ENCODE assay signal across 20 cellular contexts in the genomic region with DNA sequence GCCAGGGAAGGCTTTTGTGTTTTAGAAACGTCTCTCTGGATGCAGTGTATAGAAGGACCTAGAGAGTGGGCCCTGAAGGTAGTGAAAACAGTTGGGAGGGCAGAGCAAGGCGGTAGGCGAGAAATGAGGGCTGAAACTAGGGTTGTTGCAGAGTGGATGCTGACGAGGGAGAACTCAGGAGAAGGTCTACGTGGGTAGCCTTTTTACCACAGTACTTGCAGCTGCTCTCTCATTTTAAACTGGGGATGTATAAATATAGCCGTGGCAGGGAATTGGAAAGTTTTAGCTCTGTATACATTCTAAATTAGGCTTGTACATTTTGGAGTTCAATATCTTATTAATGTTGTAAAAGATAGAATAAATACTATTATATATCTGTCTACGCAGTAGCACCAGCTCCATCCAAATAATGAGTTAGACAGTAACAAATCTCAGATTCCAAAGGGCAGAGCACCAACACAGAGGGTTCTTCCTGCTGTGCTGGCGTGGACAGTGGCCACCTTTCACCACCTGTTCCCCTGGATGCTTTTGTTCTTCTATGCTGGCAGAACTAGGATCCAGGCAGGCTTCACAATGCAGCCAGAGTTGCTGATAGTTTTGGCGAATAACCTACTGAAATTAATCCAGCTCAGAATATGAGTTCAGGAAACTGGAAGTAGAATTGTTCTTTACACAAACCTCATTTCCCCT.
"Had no signal": no experiment of that assay in that cellular context is flagged by ENCODE, and none has a peak within 500 bp of the region (broad histone marks: within the 10 kb centered on the region; RNA-seq: fewer than 3 reads in every experiment).

No MANE protein-coding gene starts in this region.

- H3K27ac ChIP-seq: psoas muscle, right lobe of liver, stomach, thoracic aorta, upper lobe of right lung had no signal

- H3K4me1 ChIP-seq: psoas muscle, right lobe of liver, stomach, upper lobe of right lung had no signal

- H3K4me2 ChIP-seq: smooth muscle cell had no signal

- H3K27ac Mint-ChIP-seq: activated CD4-positive, alpha-beta T cell treated with anti-CD3 and anti-CD28 coated beads, Interleukin-2, amount 10 ng/mL, durations not matched to agents 24 days and 14 days; activated CD8-positive, alpha-beta T cell treated with anti-CD3 and anti-CD28 coated beads for 36 hours; activated naive CD4-positive, alpha-beta T cell treated with anti-CD3 and anti-CD28 coated beads, Interleukin-2, amount 10 ng/mL, durations not matched to agents 7 days and 5 days; activated naive CD8-positive, alpha-beta T cell treated with anti-CD3 and anti-CD28 coated beads, Interleukin-2, amount 50 U/mL, for 24 hours; effector memory CD8-positive, alpha-beta T cell; natural killer cell treated with Interleukin-12 subunit alpha and Interleukin-12 subunit beta and Interleukin-15 and Interleukin-18, amount 100 ng/mL, for 72 hours; T-cell had no signal

- H3K36me3 ChIP-seq: right lobe of liver, stomach, thoracic aorta, upper lobe of right lung had no signal

- H3K9me3 ChIP-seq: psoas muscle, right lobe of liver, stomach, thoracic aorta, upper lobe of right lung had no signal

- ATAC-seq: activated CD8-positive, alpha-beta T cell treated with anti-CD3 and anti-CD28 coated beads for 36 hours; activated naive CD8-positive, alpha-beta T cell treated with anti-CD3 and anti-CD28 coated beads, Interleukin-2, amount 50 U/mL, for 24 hours; activated T-cell treated with anti-CD3 and anti-CD28 coated beads, Interleukin-2, amount 50 U/mL, for 4 hours; effector memory CD8-positive, alpha-beta T cell; natural killer cell treated with Interleukin-12 subunit alpha and Interleukin-12 subunit beta and Interleukin-15 and Interleukin-18, amount 100 ng/mL, for 72 hours; psoas muscle; right lobe of liver; T-cell; upper lobe of right lung had no signal

- H3K27me3 Mint-ChIP-seq: activated naive CD8-positive, alpha-beta T cell treated with anti-CD3 and anti-CD28 coated beads, Interleukin-2, amount 50 U/mL, for 24 hours had no signal

- H3K27me3 ChIP-seq: right lobe of liver, upper lobe of right lung had no signal

- H3K36me3 Mint-ChIP-seq: activated naive CD4-positive, alpha-beta T cell treated with anti-CD3 and anti-CD28 coated beads, Interleukin-2, amount 10 ng/mL, durations not matched to agents 7 days and 5 days; natural killer cell treated with Interleukin-12 subunit alpha and Interleukin-12 subunit beta and Interleukin-15 and Interleukin-18, amount 100 ng/mL, for 72 hours; T-cell had no signal

- DNase-seq: activated CD4-positive, alpha-beta T cell treated with anti-CD3 and anti-CD28 coated beads, Interleukin-2, amount 10 ng/mL, durations not matched to agents 24 days and 14 days; activated CD8-positive, alpha-beta T cell treated with anti-CD3 and anti-CD28 coated beads for 36 hours; activated naive CD4-positive, alpha-beta T cell treated with anti-CD3 and anti-CD28 coated beads, Interleukin-2, amount 10 ng/mL, durations not matched to agents 7 days and 5 days; activated naive CD8-positive, alpha-beta T cell treated with anti-CD3 and anti-CD28 coated beads, Interleukin-2, amount 50 U/mL, for 24 hours; activated T-cell treated with anti-CD3 and anti-CD28 coated beads, Interleukin-2, amount 50 U/mL, for 4 hours; aorta; dermis blood vessel endothelial cell; effector memory CD8-positive, alpha-beta T cell; mesendoderm; psoas muscle; right lobe of liver; stimulated activated CD4-positive, alpha-beta T cell treated with anti-CD3 and anti-CD28 coated beads, Interleukin-4, amount 100 ng/mL, for 1 hour; stomach; T-cell; T-helper 9 cell; upper lobe of right lung had no signal

- H3K4me3 ChIP-seq: psoas muscle, right lobe of liver, smooth muscle cell, stomach, thoracic aorta, upper lobe of right lung had no signal

- H3K4me3 Mint-ChIP-seq: activated CD4-positive, alpha-beta T cell treated with anti-CD3 and anti-CD28 coated beads, Interleukin-2, amount 10 ng/mL, durations not matched to agents 24 days and 14 days; activated CD8-positive, alpha-beta T cell treated with anti-CD3 and anti-CD28 coated beads for 36 hours; activated naive CD4-positive, alpha-beta T cell treated with anti-CD3 and anti-CD28 coated beads, Interleukin-2, amount 10 ng/mL, durations not matched to agents 7 days and 5 days; activated naive CD8-positive, alpha-beta T cell treated with anti-CD3 and anti-CD28 coated beads, Interleukin-2, amount 50 U/mL, for 24 hours; activated T-cell treated with anti-CD3 and anti-CD28 coated beads, Interleukin-2, amount 50 U/mL, for 4 hours; central memory CD8-positive, alpha-beta T cell; effector memory CD8-positive, alpha-beta T cell; natural killer cell treated with Interleukin-12 subunit alpha and Interleukin-12 subunit beta and Interleukin-15 and Interleukin-18, amount 100 ng/mL, for 72 hours; T-cell had no signal

- H3K9me3 Mint-ChIP-seq: activated CD8-positive, alpha-beta T cell treated with anti-CD3 and anti-CD28 coated beads for 36 hours; activated naive CD4-positive, alpha-beta T cell treated with anti-CD3 and anti-CD28 coated beads, Interleukin-2, amount 10 ng/mL, durations not matched to agents 7 days and 5 days; activated naive CD8-positive, alpha-beta T cell treated with anti-CD3 and anti-CD28 coated beads, Interleukin-2, amount 50 U/mL, for 24 hours; activated T-cell treated with anti-CD3 and anti-CD28 coated beads, Interleukin-2, amount 50 U/mL, for 4 hours; central memory CD8-positive, alpha-beta T cell; effector memory CD8-positive, alpha-beta T cell; natural killer cell treated with Interleukin-12 subunit alpha and Interleukin-12 subunit beta and Interleukin-15 and Interleukin-18, amount 100 ng/mL, for 72 hours; T-cell had no signal
